ENCODE assay signal across 1 cellular context in the genomic region with DNA sequence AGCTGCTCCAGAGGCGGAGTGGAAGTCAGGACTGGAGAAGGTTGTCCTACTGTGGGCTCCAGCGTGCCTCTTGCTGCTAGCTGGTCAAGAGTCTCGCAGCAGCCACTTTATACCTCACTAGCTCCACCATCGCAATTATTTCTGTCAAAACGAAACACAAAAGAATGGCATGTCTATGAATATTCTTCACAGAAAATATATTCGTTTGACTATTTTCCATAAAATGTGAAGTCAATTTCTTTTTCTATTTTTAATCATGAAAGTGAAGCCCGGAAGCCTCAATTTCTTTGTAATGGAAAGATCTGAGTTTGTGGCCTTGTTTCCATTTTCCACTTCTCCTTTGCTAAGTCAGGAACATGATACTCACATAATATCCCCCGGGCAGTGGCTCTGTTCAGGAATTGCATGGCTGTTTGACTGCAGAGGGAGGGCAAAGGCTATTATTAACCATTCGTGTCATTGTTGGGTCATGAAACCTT.
TF ChIP-seq lines count a peak whose summit lies in the region.

No MANE protein-coding gene starts in this region.

TF ChIP-seq in HepG2, 621 proteins besides CTCF, POLR2A, EP300 and RAD21 (continued from another document):
- no peak for TF ChIP-seq ZNF407 (CRISPR knock-in tag; IDR thresholded peaks at IDR 0.05; ENCODE audit: not compliant biosample characterization)
- no peak for TF ChIP-seq TOE1 (CRISPR knock-in tag; IDR thresholded peaks at IDR 0.05)
- no peak for TF ChIP-seq ZBTB8A (CRISPR knock-in tag; IDR thresholded peaks at IDR 0.05; ENCODE audit: borderline replicate concordance, low read depth)
TF ChIP-seq in HepG2: peak in this region for 0.
